Comparison of ENCODE assay signal across 8 cellular contexts in the genomic region with DNA sequence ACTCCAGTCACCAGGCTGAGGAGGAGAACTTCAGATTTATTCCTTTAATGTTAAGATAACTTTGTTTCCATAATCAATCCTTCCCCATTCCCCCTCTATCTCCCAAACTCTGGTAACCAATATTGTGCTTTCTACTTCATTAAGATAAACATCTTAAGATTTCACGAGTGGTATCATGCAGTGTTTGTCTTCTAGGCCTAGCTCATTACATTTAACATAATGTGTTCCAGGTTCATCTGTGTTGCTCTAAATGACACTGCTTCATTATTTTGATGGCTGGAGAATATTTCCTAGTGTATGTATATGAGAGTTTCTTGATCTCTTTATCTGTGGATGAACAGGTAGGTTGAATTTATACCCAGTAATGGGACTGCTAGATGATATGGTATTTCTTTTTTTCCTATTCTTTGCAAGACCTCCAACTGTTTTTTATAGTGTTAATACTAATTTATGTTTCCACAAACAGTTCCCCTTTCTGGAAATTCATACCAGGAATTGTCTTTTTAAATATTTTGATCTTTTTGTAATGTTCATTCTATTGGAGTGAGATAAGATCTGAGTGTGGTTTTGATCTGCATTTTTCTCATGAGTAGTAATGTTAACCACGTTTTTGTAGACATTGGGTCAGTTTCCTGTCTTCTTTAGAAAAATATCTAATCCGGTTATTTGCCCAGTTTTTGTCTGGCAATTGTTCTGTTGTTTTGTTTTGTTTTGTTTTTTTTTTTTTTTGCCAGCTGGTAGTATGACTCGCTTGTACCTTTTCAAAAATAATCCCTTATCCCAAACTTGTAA.
A peak's percentile ranks its signal among the peaks of the same experiment; 100 is the strongest.
DNase-seq lines count a peak whose midpoint lies in the region; TF ChIP-seq lines count a peak whose summit lies in the region.
"Not testable (repeated sequence)": the region's sequence is repeated elsewhere in the genome, so short reads cannot be mapped to it uniquely, and the experiment has no call there.

No MANE protein-coding gene starts in this region.

- not testable (repeated sequence) for H3K27ac ChIP-seq in MM.1S (ENCODE audit: low read length); OCI-LY1 (ENCODE audit: low read depth, low read length, poor library complexity, severe bottlenecking)
- peak overlapping the region; percentile 61 for H3K27ac ChIP-seq in osteoblast (ENCODE audit: low read depth, low read length)

- not testable (repeated sequence) for H3K27me3 Mint-ChIP-seq in MCF 10A (ENCODE audit: insufficient read depth, unreplicated experiment)

- intact Hi-C loops in MCF 10A (cut with micrococcal nuclease), result not testable (repeated sequence)

- peak overlapping the region; percentile 50 for H3K4me3 Mint-ChIP-seq in MCF 10A (ENCODE audit: unreplicated experiment)

- not testable (repeated sequence) for DNase-seq in BE2C; osteoblast (ENCODE audit: insufficient read length, low spot score, missing footprints)
- DNase-seq in HS-27A (ENCODE audit: low read depth), result peak; percentile 26
- peak; percentile 3 for DNase-seq in MM.1S
- peak; percentile 0 for DNase-seq in SK-MEL-5 (ENCODE audit: low read depth, low spot score)
- peak; percentile 9 for DNase-seq in MCF 10A (ENCODE audit: unreplicated experiment)
- DNase-seq in kidney tubule cell (ENCODE audit: low spot score), result peak; percentile 1

- not testable (repeated sequence) for H3K9me3 ChIP-seq in BE2C; MM.1S (replicated peaks; ENCODE audit: insufficient read depth, low read length); OCI-LY1 (ENCODE audit: low read length); osteoblast (ENCODE audit: low read depth, low read length)

- in situ Hi-C loops in SK-MEL-5 (cut with HindIII; ENCODE audit: low pct_unique_long_range_greater_than_20kb, low sequenced_read_pairs), result not testable (repeated sequence)

- peak overlapping the region; percentile 31; the same call in 1 of the 2 replicates for H3K4me3 ChIP-seq in BE2C (ENCODE audit: low read depth, low read length)
- not testable (repeated sequence) for H3K4me3 ChIP-seq in MM.1S (ENCODE audit: low read length); OCI-LY1 (ENCODE audit: low read depth, low read length, poor library complexity, severe bottlenecking); osteoblast (ENCODE audit: insufficient read depth, low read length)

- not testable (repeated sequence) for H3K9me3 Mint-ChIP-seq in MCF 10A (ENCODE audit: unreplicated experiment)

- H3K4me1 ChIP-seq in BE2C; MM.1S (ENCODE audit: low read length); OCI-LY1 (ENCODE audit: insufficient read depth, low read length, severe bottlenecking); osteoblast (ENCODE audit: insufficient read depth, low read length): not testable (repeated sequence)

- peak overlapping the region; percentile 13 for H3K27ac Mint-ChIP-seq in MCF 10A (ENCODE audit: low read depth, unreplicated experiment)

- H3F3A ChIP-seq in MM.1S (ENCODE audit: insufficient read depth, low read length); OCI-LY1 (ENCODE audit: insufficient read depth, low read length): not testable (repeated sequence)

- H3K4me1 Mint-ChIP-seq in MCF 10A (ENCODE audit: insufficient read depth, unreplicated experiment), result not testable (repeated sequence)

- H3K36me3 Mint-ChIP-seq in MCF 10A (ENCODE audit: insufficient read depth, unreplicated experiment), result not testable (repeated sequence)

- H3K79me2 ChIP-seq in MM.1S (ENCODE audit: low read length) (peaks cover 16% of the 10 kb centered on the region), OCI-LY1 (ENCODE audit: insufficient read depth, low read length) (peaks cover 10% of the 10 kb centered on the region; the same call in 1 of the 2 replicates)
- not testable (repeated sequence) for H3K79me2 ChIP-seq in osteoblast (ENCODE audit: insufficient read depth, low read length)

- POLR2A ChIA-PET in MCF 10A (lab: Yijun Ruan, JAX), result not testable (repeated sequence)

- not testable (repeated sequence) for H2AFZ ChIP-seq in MM.1S (ENCODE audit: low read length); OCI-LY1 (ENCODE audit: low read length); osteoblast (ENCODE audit: low read length)

- H4K20me1 ChIP-seq in MM.1S (ENCODE audit: insufficient read depth, low read length); OCI-LY1 (ENCODE audit: insufficient read depth, low read length); osteoblast (ENCODE audit: insufficient read depth, low read length): not testable (repeated sequence)

- H3K9ac ChIP-seq in MM.1S (ENCODE audit: low read length); OCI-LY1 (ENCODE audit: low read length): not testable (repeated sequence)

- CTCF ChIA-PET in MCF 10A (lab: Yijun Ruan, JAX), result not testable (repeated sequence)

- not testable (repeated sequence) for TF ChIP-seq CTCF in BE2C (IDR thresholded peaks at IDR 0.05; ENCODE audit: low read depth, low read length); MM.1S (IDR thresholded peaks at IDR 0.05; ENCODE audit: low read length); OCI-LY1 (IDR thresholded peaks at IDR 0.05; ENCODE audit: low read length); MCF 10A (IDR thresholded peaks at IDR 0.05; ENCODE audit: unreplicated experiment); osteoblast (IDR thresholded peaks at IDR 0.05; ENCODE audit: extremely low read depth, low read depth, low read length)

- TSS peak; percentile 38 for BruUV-seq in MCF 10A (replicated peaks; lab: Mats Ljungman, UMichigan)

- not testable (repeated sequence) for H3K27me3 ChIP-seq in BE2C; MM.1S (replicated peaks; ENCODE audit: insufficient read depth, low read length); OCI-LY1 (ENCODE audit: insufficient read depth, low read length); osteoblast (ENCODE audit: insufficient read depth, low read length)

- not testable (repeated sequence) for H3K4me2 ChIP-seq in MM.1S (ENCODE audit: low read depth, low read length)
- H3K4me2 ChIP-seq in OCI-LY1 (ENCODE audit: low read length), result peak overlapping the region; percentile 31; the same call in 1 of the 2 replicates
- peak overlapping the region; percentile 50 for H3K4me2 ChIP-seq in osteoblast (ENCODE audit: insufficient read depth, low read length)

- not testable (repeated sequence) for H3K36me3 ChIP-seq in BE2C; MM.1S (replicated peaks; ENCODE audit: insufficient read depth, low read length); OCI-LY1 (ENCODE audit: insufficient read depth, low read length); osteoblast (ENCODE audit: insufficient read depth, low read length)

- not testable (repeated sequence) for H3K9me2 ChIP-seq in MM.1S (replicated peaks; ENCODE audit: insufficient read depth, low read length); OCI-LY1 (ENCODE audit: low read depth, low read length)
